Comparison of ENCODE assay signal across 22 cellular contexts in the genomic region with DNA sequence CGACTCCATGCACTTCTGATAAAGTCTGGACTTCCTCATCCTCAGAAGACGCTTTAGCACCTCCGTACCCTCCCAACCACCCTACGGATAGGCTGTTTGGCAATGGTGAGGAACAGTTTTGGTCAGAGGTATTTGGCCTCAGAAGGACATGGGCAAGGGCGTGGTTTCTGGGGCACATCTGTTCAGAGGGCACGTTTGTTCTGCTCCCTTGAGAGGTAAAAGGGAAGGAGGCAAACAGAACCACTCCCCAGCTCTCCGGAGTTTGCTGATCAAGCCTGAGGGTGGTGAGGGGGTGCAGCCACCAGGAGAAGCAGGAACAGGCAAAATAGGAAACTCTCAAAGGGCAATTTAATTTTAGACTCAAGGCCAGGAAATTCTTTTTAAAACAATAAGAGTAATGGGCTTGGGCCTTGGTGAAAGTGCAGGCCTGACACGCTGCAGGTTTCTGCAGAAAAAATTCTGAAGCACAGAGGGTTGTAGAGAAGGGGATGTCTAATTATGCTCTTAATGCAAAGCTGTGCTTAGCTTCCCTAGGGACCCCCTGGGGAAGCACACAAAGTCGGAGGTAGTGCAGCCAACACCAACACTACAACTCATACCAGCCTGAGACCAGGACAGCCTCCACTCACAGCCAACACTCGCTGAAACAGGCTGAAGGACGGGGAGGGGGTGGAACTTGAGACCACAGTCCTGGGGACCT. TPM values are rescaled to one million over a fixed set of nuclear protein-coding genes. Genes with fewer than 3 reads are reported as not detected.
A peak's percentile ranks its signal among the peaks of the same experiment; 100 is the strongest.
DNase-seq lines count a peak whose midpoint lies in the region; ATAC-seq and TF ChIP-seq lines count a peak whose summit lies in the region.
"Had no signal": no experiment of that assay in that cellular context is flagged by ENCODE, and none has a peak within 500 bp of the region (broad histone marks: within the 10 kb centered on the region; RNA-seq: fewer than 3 reads in every experiment).

No MANE protein-coding gene starts in this region.

- peak overlapping the region; percentile 9 for H3K27ac Mint-ChIP-seq in endothelial cell (ENCODE audit: unreplicated experiment)
- peak overlapping the region; percentile 78 for H3K27ac Mint-ChIP-seq in stimulated activated memory B cell treated with anti-CD40 and anti-IgM and Interleukin-4, amounts not matched to agents 10 μg/mL and 1 μg/mL and 100 μg/mL, for 72 hours
- H3K27ac Mint-ChIP-seq: activated CD4-positive, alpha-beta memory T cell treated with anti-CD3 and anti-CD28 coated beads for 36 hours; activated naive CD8-positive, alpha-beta T cell treated with anti-CD3 and anti-CD28 coated beads, Interleukin-2, amount 10 ng/mL, durations not matched to agents 7 days and 5 days; activated T-cell treated with anti-CD3 and anti-CD28 coated beads, Interleukin-2, amount 50 U/mL, for 72 hours; nephron had no signal

- peaks cover 9% of the 10 kb centered on the region for H3K27me3 Mint-ChIP-seq in endothelial cell (ENCODE audit: unreplicated experiment)
- no peaks in the 10 kb centered on the region for H3K27me3 Mint-ChIP-seq in stimulated activated memory B cell treated with anti-CD40 and anti-IgM and Interleukin-4, amounts not matched to agents 10 μg/mL and 1 μg/mL and 100 μg/mL, for 72 hours
- H3K27me3 Mint-ChIP-seq: activated CD4-positive, alpha-beta memory T cell treated with anti-CD3 and anti-CD28 coated beads for 36 hours; CD4-positive, CD25-positive, alpha-beta regulatory T cell had no signal

- TF ChIP-seq CTCF in endothelial cell (IDR thresholded peaks at IDR 0.05; ENCODE audit: unreplicated experiment), result no peak

- H3K36me3 Mint-ChIP-seq in endothelial cell (ENCODE audit: low read depth, unreplicated experiment), result peaks cover 23% of the 10 kb centered on the region
- H3K36me3 Mint-ChIP-seq in stimulated activated memory B cell treated with anti-CD40 and anti-IgM and Interleukin-4, amounts not matched to agents 10 μg/mL and 1 μg/mL and 100 μg/mL, for 72 hours, result no peaks in the 10 kb centered on the region
- H3K36me3 Mint-ChIP-seq: activated CD4-positive, alpha-beta memory T cell treated with anti-CD3 and anti-CD28 coated beads for 36 hours had no signal

- H3K4me3 Mint-ChIP-seq in endothelial cell (ENCODE audit: unreplicated experiment), result no peak overlapping the region
- peak overlapping the region; percentile 62 for H3K4me3 Mint-ChIP-seq in stimulated activated memory B cell treated with anti-CD40 and anti-IgM and Interleukin-4, amounts not matched to agents 10 μg/mL and 1 μg/mL and 100 μg/mL, for 72 hours
- H3K4me3 Mint-ChIP-seq: activated CD4-positive, alpha-beta memory T cell treated with anti-CD3 and anti-CD28 coated beads for 36 hours; activated naive CD8-positive, alpha-beta T cell treated with anti-CD3 and anti-CD28 coated beads, Interleukin-2, amount 10 ng/mL, durations not matched to agents 7 days and 5 days; activated T-cell treated with anti-CD3 and anti-CD28 coated beads, Interleukin-2, amount 50 U/mL, for 72 hours; CD4-positive, CD25-positive, alpha-beta regulatory T cell; nephron had no signal

- peak; percentile 32 for DNase-seq in SIG-M5 treated with dmso at 0.1 percent for 504 hours (lab: John Stamatoyannopoulos, UW; ENCODE audit: unreplicated experiment)
- DNase-seq in SIG-M5 (lab: John Stamatoyannopoulos, UW), result no peak
- peak; percentile 68 for DNase-seq in NOMO-1 treated with dmso at 0.1 percent for 144 hours (lab: John Stamatoyannopoulos, UW; ENCODE audit: unreplicated experiment)
- DNase-seq in endothelial cell (ENCODE audit: low spot score), result no peak
- DNase-seq in NCI-H1930 (lab: John Stamatoyannopoulos, UW), result no peak
- DNase-seq: activated CD4-positive, alpha-beta memory T cell treated with anti-CD3 and anti-CD28 coated beads for 36 hours; activated naive CD8-positive, alpha-beta T cell treated with anti-CD3 and anti-CD28 coated beads, Interleukin-2, amount 10 ng/mL, durations not matched to agents 7 days and 5 days; activated T-cell treated with anti-CD3 and anti-CD28 coated beads, Interleukin-2, amount 50 U/mL, for 72 hours; brain microvascular endothelial cell; CD4-positive, CD25-positive, alpha-beta regulatory T cell; head of caudate nucleus; Kasumi-1; mammary epithelial cell; NCI-H1694 treated with DMSO at 0.1 percent for 48 hours; uterus had no signal

- H3K4me1 Mint-ChIP-seq in endothelial cell (ENCODE audit: unreplicated experiment), result peaks cover 67% of the 10 kb centered on the region
- peaks cover 56% of the 10 kb centered on the region for H3K4me1 Mint-ChIP-seq in stimulated activated memory B cell treated with anti-CD40 and anti-IgM and Interleukin-4, amounts not matched to agents 10 μg/mL and 1 μg/mL and 100 μg/mL, for 72 hours

- H3K9me3 Mint-ChIP-seq in endothelial cell (ENCODE audit: unreplicated experiment), result no peaks in the 10 kb centered on the region
- no peaks in the 10 kb centered on the region for H3K9me3 Mint-ChIP-seq in stimulated activated memory B cell treated with anti-CD40 and anti-IgM and Interleukin-4, amounts not matched to agents 10 μg/mL and 1 μg/mL and 100 μg/mL, for 72 hours
- H3K9me3 Mint-ChIP-seq: activated CD4-positive, alpha-beta memory T cell treated with anti-CD3 and anti-CD28 coated beads for 36 hours; nephron had no signal

- ATAC-seq in stimulated activated memory B cell treated with anti-CD40 and anti-IgM and Interleukin-4, amounts not matched to agents 10 μg/mL and 1 μg/mL and 100 μg/mL, for 72 hours, result peak; percentile 95
- ATAC-seq in GM19324 (IDR thresholded peaks at IDR 0.05; ENCODE audit: low FRiP score, unreplicated experiment) (no peak), GM21576 (IDR thresholded peaks at IDR 0.05; ENCODE audit: unreplicated experiment) (no peak)
- ATAC-seq: A549; activated T-cell treated with anti-CD3 and anti-CD28 coated beads, Interleukin-2, amount 50 U/mL, for 72 hours; esophagus mucosa; HCT116 had no signal

RNA-seq across cellular contexts. Expression of a gene that starts 23.3 kb away (rescaled TPM):
- total RNA-seq in endothelial cell (ENCODE audit: unreplicated experiment), result 309 TPM

Comparison
In these comparisons a context has a peak if more than half of its experiments do, and no peak if none do; other contexts are left out.
1. DNase-seq: peak in SIG-M5 treated with dmso at 0.1 percent for 504 hours (single experiment) and NOMO-1 treated with dmso at 0.1 percent for 144 hours (single experiment); none in SIG-M5 (single experiment), endothelial cell (single experiment) and NCI-H1930 (0 of 2).